8 cellular contexts compared by ENCODE assay signal in genomic region chr5:167723254-167723871, GRCh38.
DNase-seq lines count a peak whose midpoint lies in the region; ATAC-seq, FAIRE-seq and TF ChIP-seq lines count a peak whose summit lies in the region.

No MANE protein-coding gene starts in this region.

- H3K9me2 ChIP-seq in PC-3 (replicated peaks; ENCODE audit: low read length): no peaks in the 10 kb centered on the region
- H3K9me2 ChIP-seq in neural cell (ENCODE audit: insufficient read depth, low read length): no peaks in the 10 kb centered on the region

- H3K4me3 ChIP-seq in PC-3 (ENCODE audit: low read length): no peak overlapping the region
- H3K4me3 ChIP-seq in neural cell (ENCODE audit: low read length): no peak overlapping the region

- TF ChIP-seq CTCF in PC-3 (conservative IDR thresholded peaks at IDR 0.05; ENCODE audit: low read depth, low read length): peak; percentile 81
- peak; percentile 83 for TF ChIP-seq CTCF in neural cell (IDR thresholded peaks at IDR 0.05; ENCODE audit: poor library complexity, severe bottlenecking)

- H3K9me3 Mint-ChIP-seq in activated T-cell treated with anti-CD3 and anti-CD28 coated beads, Interleukin-2, amount 50 U/mL, for 4 hours: no peaks in the 10 kb centered on the region

- no peak overlapping the region for H3K4me3 Mint-ChIP-seq in activated T-cell treated with anti-CD3 and anti-CD28 coated beads, Interleukin-2, amount 50 U/mL, for 4 hours

- CTCF ChIA-PET in PC-3 (lab: Charles Lee): interaction anchor here (0.6 to 0.7 kb wide), 2 partner anchors 17 to 102 kb away, joined by 3 to 4 read pairs; no protein-coding TSS in a partner anchor

- ATAC-seq in GM21529 (IDR thresholded peaks at IDR 0.05; ENCODE audit: unreplicated experiment) (peak; percentile 99), PC-3 (peak; percentile 72)
- ATAC-seq in activated T-cell treated with anti-CD3 and anti-CD28 coated beads, Interleukin-2, amount 50 U/mL, for 4 hours: peak; percentile 58 to 80

- H3K27ac ChIP-seq in PC-3 (ENCODE audit: low read length) (no peak overlapping the region), neural cell (ENCODE audit: low read length) (no peak overlapping the region)

- TF ChIP-seq EP300 in neural cell (conservative IDR thresholded peaks at IDR 0.05; ENCODE audit: poor library complexity, severe bottlenecking): no peak

- peak overlapping the region; percentile 62 for H2AFZ ChIP-seq in PC-3 (ENCODE audit: low read length)
- no peak overlapping the region for H2AFZ ChIP-seq in neural cell (ENCODE audit: low read depth, low read length)

- H3K36me3 ChIP-seq in PC-3 (ENCODE audit: low read depth, low read length): no peaks in the 10 kb centered on the region
- H3K36me3 ChIP-seq in neural cell (ENCODE audit: insufficient read depth, low read length): no peaks in the 10 kb centered on the region

- 0 out of 2 replicates have a peak, but pooled peaks cover 6% of the 10 kb centered on the region for H3K4me1 ChIP-seq in PC-3 (ENCODE audit: insufficient read depth, low read length)

- peak; percentile 80 for TF ChIP-seq RAD21 in neural cell (conservative IDR thresholded peaks at IDR 0.05)

- no peaks in the 10 kb centered on the region for H4K20me1 ChIP-seq in PC-3 (ENCODE audit: low read length)
- no peaks in the 10 kb centered on the region for H4K20me1 ChIP-seq in neural cell (ENCODE audit: insufficient read depth)

- DNase-seq in EL (peak; percentile 83), HTR-8/SVneo (ENCODE audit: insufficient read length, low spot score) (peak; percentile 74), PC-3 (peak; percentile 79), fibroblast of peridontal ligament (ENCODE audit: extremely low read depth) (peak; percentile 81), superior temporal gyrus (ENCODE audit: extremely low spot score) (peak; percentile 94)
- peak; percentile 54 for DNase-seq in activated T-cell treated with anti-CD3 and anti-CD28 coated beads, Interleukin-2, amount 50 U/mL, for 4 hours

- H3K4me1 Mint-ChIP-seq in activated T-cell treated with anti-CD3 and anti-CD28 coated beads, Interleukin-2, amount 50 U/mL, for 4 hours (ENCODE audit: low read depth): peaks cover 3% of the 10 kb centered on the region

- intact Hi-C loops in PC-3 (cut with micrococcal nuclease): loop anchor here (5.0 kb wide), 2 partner anchors 86 to 136 kb away; no protein-coding TSS in a partner anchor

- POLR2A ChIA-PET in PC-3 (lab: Charles Lee; ENCODE audit: unreplicated experiment): no interaction called here

- H3K27me3 ChIP-seq in PC-3 (ENCODE audit: low read length) (no peaks in the 10 kb centered on the region), neural cell (ENCODE audit: insufficient read depth, low read depth, low read length) (no peaks in the 10 kb centered on the region)

- no peaks in the 10 kb centered on the region for H3F3A ChIP-seq in PC-3 (ENCODE audit: low read length, unreplicated experiment)
- no peaks in the 10 kb centered on the region for H3F3A ChIP-seq in neural cell (ENCODE audit: insufficient read depth, low read length, poor library complexity, severe bottlenecking)

- H3K9me3 ChIP-seq in PC-3 (ENCODE audit: low read length) (no peaks in the 10 kb centered on the region), neural cell (ENCODE audit: low read length) (no peaks in the 10 kb centered on the region)

- H3K79me2 ChIP-seq in PC-3 (ENCODE audit: low read length): no peaks in the 10 kb centered on the region
- no peaks in the 10 kb centered on the region for H3K79me2 ChIP-seq in neural cell (replicated peaks; ENCODE audit: insufficient read depth, low read length)

- peaks cover 6% of the 10 kb centered on the region for H3K27me3 Mint-ChIP-seq in activated T-cell treated with anti-CD3 and anti-CD28 coated beads, Interleukin-2, amount 50 U/mL, for 4 hours (ENCODE audit: low read depth)

- no peaks in the 10 kb centered on the region for H3K36me3 Mint-ChIP-seq in activated T-cell treated with anti-CD3 and anti-CD28 coated beads, Interleukin-2, amount 50 U/mL, for 4 hours (ENCODE audit: insufficient read depth)

- no peak overlapping the region for H3K9ac ChIP-seq in PC-3 (ENCODE audit: low read length)
- no peak overlapping the region for H3K9ac ChIP-seq in neural cell (ENCODE audit: low read length)

- H3K4me2 ChIP-seq in PC-3 (ENCODE audit: low read length): no peak overlapping the region
- no peak overlapping the region for H3K4me2 ChIP-seq in neural cell (ENCODE audit: low read length)

- BruUV-seq in PC-3 (replicated peaks; lab: Mats Ljungman, UMichigan): no TSS peak

- FAIRE-seq in HTR-8/SVneo (lab: Jason Lieb, UNC): no peak

TF ChIP-seq in neural cell, 6 proteins besides CTCF, POLR2A, EP300 and RAD21:
- TF ChIP-seq SMC3 (conservative IDR thresholded peaks at IDR 0.05; ENCODE audit: poor library complexity): peak; percentile 84
- TF ChIP-seq TAF1 (IDR thresholded peaks at IDR 0.05; ENCODE audit: low read depth): no peak
